In the genomic region with DNA sequence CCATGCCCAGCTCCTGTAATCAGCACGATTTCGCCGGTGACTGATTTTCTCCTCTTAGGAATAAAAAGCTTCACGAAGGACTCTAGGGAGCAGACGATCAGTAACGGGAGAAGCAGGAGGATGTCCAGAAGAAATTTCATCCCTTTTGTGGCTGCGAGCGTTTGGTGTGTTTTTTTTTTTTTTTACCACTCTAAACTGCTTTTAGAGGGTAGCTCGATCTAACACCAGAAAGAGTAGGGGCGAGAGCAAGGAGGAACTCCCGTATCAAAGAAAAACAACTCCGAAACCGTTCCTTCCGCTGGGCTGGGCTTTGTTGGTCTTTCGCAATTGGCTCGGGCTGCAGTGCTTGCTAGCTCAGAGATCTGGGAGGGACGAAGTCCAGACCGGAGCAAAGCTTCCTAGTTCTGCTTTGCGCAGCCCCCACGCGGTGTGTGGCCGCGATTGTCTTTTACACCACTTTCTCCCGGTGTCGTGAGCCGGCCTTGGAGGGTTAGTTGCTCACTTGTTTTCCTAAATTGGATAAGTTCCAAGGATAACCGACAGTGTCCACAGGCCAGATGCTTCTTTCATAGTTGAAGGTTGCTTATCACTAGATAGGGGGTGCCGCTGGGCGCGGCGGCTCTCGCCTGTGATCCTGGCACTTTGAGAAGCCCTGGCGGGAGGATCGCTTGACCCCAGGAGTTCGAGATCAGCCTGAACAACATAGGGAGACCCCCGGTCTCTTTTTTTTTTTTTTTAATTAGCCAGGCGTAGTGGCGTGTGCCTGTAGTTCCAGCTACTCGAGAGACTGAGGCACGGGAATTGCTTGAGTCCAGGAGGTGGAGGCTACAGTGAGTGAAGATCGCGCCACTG, we compare ENCODE assay signal across 8 cellular contexts. TPM values are rescaled to one million over a fixed set of nuclear protein-coding genes. Genes with fewer than 3 reads are reported as not detected.
DNase-seq lines count a peak whose midpoint lies in the region; ATAC-seq and TF ChIP-seq lines count a peak whose summit lies in the region.

Gene HSD17B11 (minus strand): TSS at position 258 of the 852 bp plus-strand sequence. CDS start 118 bp downstream, at position 140.

- H3K27me3 ChIP-seq in Caco-2 (replicated peaks; ENCODE audit: control insufficient read depth, insufficient read depth, low read length) (no peaks in the 10 kb centered on the region), NT2/D1 (ENCODE audit: insufficient read depth, insufficient read length) (no peaks in the 10 kb centered on the region), endocrine pancreas (ENCODE audit: control insufficient read depth, insufficient read depth, low read length) (no peaks in the 10 kb centered on the region), mesenchymal stem cell (ENCODE audit: control insufficient read depth in 1 of 2, insufficient read depth in 1 of 2, low read length in 2 of 2) (no peaks in the 10 kb centered on the region)

- peak within 1 kb of the TSS; percentile 64 to 73 for H3K4ac ChIP-seq in mesenchymal stem cell (ENCODE audit: low read depth in 1 of 2, low read length in 2 of 2)

- H4K8ac ChIP-seq in mesenchymal stem cell (ENCODE audit: low read length), result peak within 1 kb of the TSS; percentile 69

- peak within 1 kb of the TSS; percentile 90 for H2BK15ac ChIP-seq in mesenchymal stem cell (ENCODE audit: low read depth, poor library complexity, severe bottlenecking)

- no peaks in the 10 kb centered on the region for H3K9me3 Mint-ChIP-seq in Caco-2 (ENCODE audit: unreplicated experiment)
- H3K9me3 Mint-ChIP-seq in activated CD8-positive, alpha-beta memory T cell treated with anti-CD3 and anti-CD28 coated beads, Interleukin-2, amount 10 ng/mL, durations not matched to agents 7 days and 5 days (ENCODE audit: low read depth), result no peaks in the 10 kb centered on the region

- H2AFZ ChIP-seq in mesenchymal stem cell (ENCODE audit: low read depth, low read length), result peak within 1 kb of the TSS; percentile 77

- peak within 1 kb of the TSS; percentile 49 for H2BK120ac ChIP-seq in mesenchymal stem cell (ENCODE audit: low read depth, low read length)

- H4K91ac ChIP-seq in mesenchymal stem cell (ENCODE audit: low read length), result no peak within 1 kb of the TSS

- H3K4me2 ChIP-seq in mesenchymal stem cell (ENCODE audit: low read length, poor library complexity, severe bottlenecking), result peak within 1 kb of the TSS; percentile 90

- H3K27me3 Mint-ChIP-seq in Caco-2 (ENCODE audit: insufficient read depth, unreplicated experiment), result no peaks in the 10 kb centered on the region
- H3K27me3 Mint-ChIP-seq in activated CD8-positive, alpha-beta memory T cell treated with anti-CD3 and anti-CD28 coated beads, Interleukin-2, amount 10 ng/mL, durations not matched to agents 7 days and 5 days, result no peaks in the 10 kb centered on the region

- 2% methylated on average over 40 of the region's 42 CpGs for WGBS in mesenchymal stem cell

- H3K4me1 ChIP-seq in Caco-2, result peaks cover 11% of the 10 kb centered on the region; the same call in 1 of the 2 replicates
- H3K4me1 ChIP-seq in NT2/D1 (ENCODE audit: insufficient read depth, insufficient read length), result no peaks in the 10 kb centered on the region
- H3K4me1 ChIP-seq in endocrine pancreas (ENCODE audit: control insufficient read depth, insufficient read depth, low read length), result peaks cover 4% of the 10 kb centered on the region
- H3K4me1 ChIP-seq in mesenchymal stem cell (ENCODE audit: control insufficient read depth, insufficient read depth, low read depth, low read length), result peaks cover 10% of the 10 kb centered on the region

- H3K4me3 Mint-ChIP-seq in Caco-2 (ENCODE audit: unreplicated experiment), result peak within 1 kb of the TSS; percentile 87
- H3K4me3 Mint-ChIP-seq in activated CD8-positive, alpha-beta memory T cell treated with anti-CD3 and anti-CD28 coated beads, Interleukin-2, amount 10 ng/mL, durations not matched to agents 7 days and 5 days, result peak within 1 kb of the TSS; percentile 81

- H3K18ac ChIP-seq in mesenchymal stem cell (ENCODE audit: low read depth in 1 of 2, low read length in 2 of 2), result peak within 1 kb of the TSS; percentile 52 to 62

- CTCF ChIA-PET in Caco-2 (lab: Charles Lee), result interaction anchor here (0.6 to 0.7 kb wide), 6 partner anchors 15 to 1535 kb away, joined by 3 to 5 read pairs (median 3); partner anchors contain the start of genes NUDT9 and SLC10A6
- CTCF ChIA-PET in activated CD8-positive, alpha-beta memory T cell treated with anti-CD3 and anti-CD28 coated beads, Interleukin-2, amount 10 ng/mL, durations not matched to agents 7 days and 5 days (lab: Charles Lee), result interaction anchor here (0.6 to 5.8 kb wide), 15 partner anchors 9 to 172 kb away, joined by 3 to 39 read pairs (median 5); partner anchors contain the start of gene NUDT9

- no peak for TF ChIP-seq CTCF in Caco-2 (IDR thresholded peaks at IDR 0.05; ENCODE audit: insufficient read depth in 1 of 2, low read depth in 1 of 2, low read length in 1 of 2, severe bottlenecking in 1 of 2, unreplicated experiment in 1 of 2)

- H3K4me1 Mint-ChIP-seq in Caco-2 (ENCODE audit: low read depth, unreplicated experiment), result peaks cover 18% of the 10 kb centered on the region
- H3K4me1 Mint-ChIP-seq in activated CD8-positive, alpha-beta memory T cell treated with anti-CD3 and anti-CD28 coated beads, Interleukin-2, amount 10 ng/mL, durations not matched to agents 7 days and 5 days, result peaks cover 34% of the 10 kb centered on the region

- H3K14ac ChIP-seq in mesenchymal stem cell (ENCODE audit: low read length in 2 of 2), result peak within 1 kb of the TSS in 1 of 2 experiments; percentile 22

- BruUV-seq in Caco-2 (replicated peaks; lab: Mats Ljungman, UMichigan), result TSS peak; percentile 58

- H3K36me3 Mint-ChIP-seq in Caco-2 (ENCODE audit: insufficient read depth, unreplicated experiment), result peaks cover 15% of the 10 kb centered on the region
- peaks cover 23% of the 10 kb centered on the region for H3K36me3 Mint-ChIP-seq in activated CD8-positive, alpha-beta memory T cell treated with anti-CD3 and anti-CD28 coated beads, Interleukin-2, amount 10 ng/mL, durations not matched to agents 7 days and 5 days

- peak; percentile 99 for ATAC-seq in GM21381 (IDR thresholded peaks at IDR 0.05; ENCODE audit: unreplicated experiment)
- ATAC-seq in activated CD8-positive, alpha-beta memory T cell treated with anti-CD3 and anti-CD28 coated beads, Interleukin-2, amount 10 ng/mL, durations not matched to agents 7 days and 5 days, result peak; percentile 99

- H2BK5ac ChIP-seq in mesenchymal stem cell (ENCODE audit: low read depth, low read length, poor library complexity, severe bottlenecking), result peak within 1 kb of the TSS; percentile 37

- H3K27ac Mint-ChIP-seq in Caco-2 (ENCODE audit: unreplicated experiment), result peak within 1 kb of the TSS; percentile 92
- H3K27ac Mint-ChIP-seq in activated CD8-positive, alpha-beta memory T cell treated with anti-CD3 and anti-CD28 coated beads, Interleukin-2, amount 10 ng/mL, durations not matched to agents 7 days and 5 days, result peak within 1 kb of the TSS; percentile 84

- no peak within 1 kb of the TSS for H3K23ac ChIP-seq in mesenchymal stem cell (ENCODE audit: low read length in 2 of 2)

- H3K4me3 ChIP-seq in Caco-2 (ENCODE audit: low read depth, low read length) (peak within 1 kb of the TSS; percentile 53), NT2/D1 (ENCODE audit: insufficient read length, low read depth) (peak within 1 kb of the TSS; percentile 72), endocrine pancreas (ENCODE audit: control insufficient read depth, insufficient read depth, low read length) (peak within 1 kb of the TSS; percentile 84), mesenchymal stem cell (ENCODE audit: insufficient read depth in 1 of 2, low read depth in 1 of 2, low read length in 2 of 2) (peak within 1 kb of the TSS; percentile 56 to 87)

- H3K27ac ChIP-seq in mesenchymal stem cell (ENCODE audit: low read length, poor library complexity, severe bottlenecking), result peak within 1 kb of the TSS; percentile 90

- POLR2A ChIA-PET in Caco-2 (lab: Charles Lee), result interaction anchor here (0.7 to 1.9 kb wide), 5 partner anchors 11 to 456 kb away, joined by 3 to 12 read pairs (median 5); partner anchors contain the start of genes AFF1 and NUDT9

- H3K79me1 ChIP-seq in mesenchymal stem cell (replicated peaks; ENCODE audit: low read length, poor library complexity, severe bottlenecking), result peaks cover 20% of the 10 kb centered on the region

- H3K9me3 ChIP-seq in Caco-2, result no peaks in the 10 kb centered on the region
- peaks cover 9% of the 10 kb centered on the region for H3K9me3 ChIP-seq in NT2/D1 (ENCODE audit: insufficient read depth, low read length)
- no peaks in the 10 kb centered on the region for H3K9me3 ChIP-seq in endocrine pancreas (ENCODE audit: control insufficient read depth, low read length)
- no peaks in the 10 kb centered on the region for H3K9me3 ChIP-seq in mesenchymal stem cell (ENCODE audit: control insufficient read depth, low read length)

- peak within 1 kb of the TSS; percentile 89 for H3K9ac ChIP-seq in NT2/D1 (ENCODE audit: insufficient read length, low read depth)
- H3K9ac ChIP-seq in endocrine pancreas (ENCODE audit: control insufficient read depth, insufficient read depth, low read length), result peak within 1 kb of the TSS; percentile 56
- peak within 1 kb of the TSS; percentile 95 for H3K9ac ChIP-seq in mesenchymal stem cell (ENCODE audit: low read length)

- H2AK5ac ChIP-seq in mesenchymal stem cell (ENCODE audit: low read length, severe bottlenecking), result no peak within 1 kb of the TSS

- DNase-seq in Caco-2, result peak; percentile 85 to 90
- peak; percentile 26 to 91 (median 81) for DNase-seq in HUDEP-2 (lab: John Stamatoyannopoulos, UW; ENCODE audit: unreplicated experiment in 76 of 76)
- peak; percentile 71 for DNase-seq in NT2/D1 (ENCODE audit: low read depth, low spot score)
- peak; percentile 92 for DNase-seq in activated CD8-positive, alpha-beta memory T cell treated with anti-CD3 and anti-CD28 coated beads, Interleukin-2, amount 10 ng/mL, durations not matched to agents 7 days and 5 days
- peak; percentile 96 for DNase-seq in mesenchymal stem cell
- peak; percentile 59 for DNase-seq in stimulated activated CD8-positive, alpha-beta memory T cell treated with anti-CD3 and anti-CD28 coated beads, Interleukin-12 subunit alpha, Interleukin-12 subunit beta, amount 100 ng/mL, for 4 hours (ENCODE audit: low read depth)

- H3K36me3 ChIP-seq in Caco-2 (ENCODE audit: control insufficient read depth, insufficient read depth, low read length) (no peaks in the 10 kb centered on the region), NT2/D1 (ENCODE audit: insufficient read depth, insufficient read length, low read length) (peaks cover 16% of the 10 kb centered on the region), endocrine pancreas (ENCODE audit: control insufficient read depth, insufficient read depth, low read length) (no peaks in the 10 kb centered on the region), mesenchymal stem cell (ENCODE audit: control insufficient read depth in 1 of 2, insufficient read depth in 2 of 2, low read depth in 1 of 2, low read length in 2 of 2) (peaks cover 0 to 6% of the 10 kb centered on the region in 2 experiments)

- intact Hi-C loops in Caco-2 (cut with micrococcal nuclease; ENCODE audit: unreplicated experiment), result loop anchor here (1.0 to 5.0 kb wide), 4 partner anchors 16 to 71 kb away; partner anchors contain the start of gene NUDT9

- H2BK12ac ChIP-seq in mesenchymal stem cell (ENCODE audit: low read length in 2 of 2), result peak within 1 kb of the TSS in 1 of 2 experiments; percentile 63

RNA-seq across cellular contexts. Expression of gene HSD17B11, which starts in this region (rescaled TPM):
- total RNA-seq in Caco-2 (2022), result 39.3 and 42.8 TPM in 2 replicates
- 10 to 100 TPM; 30.0 to 31.9 TPM for total RNA-seq in activated CD8-positive, alpha-beta memory T cell treated with anti-CD3 and anti-CD28 coated beads, Interleukin-2, amount 10 ng/mL, durations not matched to agents 7 days and 5 days
- 31.5 TPM for polyA plus RNA-seq in mesenchymal stem cell (2013, experiment 1 of 2)
- polyA plus RNA-seq in mesenchymal stem cell (2013, experiment 2 of 2), result 30.5 TPM

Comparison
In these comparisons a context has a peak if more than half of its experiments do, and no peak if none do; other contexts are left out.
1. Peak in every context shown above with its lines: DNase-seq, ATAC-seq, H3K4me3 ChIP-seq and H3K27ac ChIP-seq.